ENCODE assay signal across 11 cellular contexts in genomic region chr2:54073796-54074195, GRCh38. TPM values are rescaled to one million over a fixed set of nuclear protein-coding genes. Genes with fewer than 3 reads are reported as not detected.
DNase-seq lines count a peak whose midpoint lies in the region; ATAC-seq and TF ChIP-seq lines count a peak whose summit lies in the region.
"Had no signal": no experiment of that assay in that cellular context is flagged by ENCODE, and none has a peak within 500 bp of the region (broad histone marks: within the 10 kb centered on the region; RNA-seq: fewer than 3 reads in every experiment).

No MANE protein-coding gene starts in this region.

- H3K4me1 Mint-ChIP-seq in MCF 10A (ENCODE audit: insufficient read depth, unreplicated experiment) (no peaks in the 10 kb centered on the region), T-helper 17 cell (no peaks in the 10 kb centered on the region)
- H3K4me1 Mint-ChIP-seq in activated CD4-positive, alpha-beta memory T cell treated with anti-CD3 and anti-CD28 coated beads, Interleukin-2, amount 10 ng/mL, durations not matched to agents 7 days and 5 days: peaks cover 28% of the 10 kb centered on the region

- intact Hi-C loops in MCF 10A (cut with micrococcal nuclease): no loop called here
- intact Hi-C loops in breast epithelium (cut with DNase I; ENCODE audit: low total_unique reads): no loop called here

- H3K4me3 Mint-ChIP-seq in MCF 10A (ENCODE audit: unreplicated experiment) (no peak overlapping the region), T-helper 17 cell (no peak overlapping the region)
- H3K4me3 Mint-ChIP-seq in activated CD4-positive, alpha-beta memory T cell treated with anti-CD3 and anti-CD28 coated beads, Interleukin-2, amount 10 ng/mL, durations not matched to agents 7 days and 5 days: no peak overlapping the region
- H3K4me3 Mint-ChIP-seq: activated T-cell treated with anti-CD3 and anti-CD28 coated beads, Interleukin-2, amount 50 U/mL, for 24 hours; natural killer cell; T-cell had no signal

- H3K27me3 Mint-ChIP-seq in MCF 10A (ENCODE audit: insufficient read depth, unreplicated experiment): no peaks in the 10 kb centered on the region
- H3K27me3 Mint-ChIP-seq in activated CD4-positive, alpha-beta memory T cell treated with anti-CD3 and anti-CD28 coated beads, Interleukin-2, amount 10 ng/mL, durations not matched to agents 7 days and 5 days: no peaks in the 10 kb centered on the region
- H3K27me3 Mint-ChIP-seq in T-helper 17 cell: no peaks in the 10 kb centered on the region
- H3K27me3 Mint-ChIP-seq: activated T-cell treated with anti-CD3 and anti-CD28 coated beads, Interleukin-2, amount 50 U/mL, for 24 hours; T-cell had no signal

- H3K9me3 ChIP-seq in breast epithelium (no peaks in the 10 kb centered on the region), T-helper 17 cell (ENCODE audit: control insufficient read depth, low read length, poor library complexity, severe bottlenecking) (no peaks in the 10 kb centered on the region)

- CTCF ChIA-PET in MCF 10A (lab: Yijun Ruan, JAX): interaction anchor here (0.6 kb wide), 1 partner anchor 1219 kb away, joined by 3 read pairs; no protein-coding TSS in a partner anchor
- CTCF ChIA-PET in activated CD4-positive, alpha-beta memory T cell treated with anti-CD3 and anti-CD28 coated beads, Interleukin-2, amount 10 ng/mL, durations not matched to agents 7 days and 5 days (lab: Charles Lee): no interaction called here

- TF ChIP-seq CTCF in MCF 10A (IDR thresholded peaks at IDR 0.05; ENCODE audit: unreplicated experiment): no peak
- TF ChIP-seq CTCF in breast epithelium (IDR thresholded peaks at IDR 0.05): no peak

- H3K27ac Mint-ChIP-seq in MCF 10A (ENCODE audit: low read depth, unreplicated experiment): peak overlapping the region; percentile 31
- peak overlapping the region; percentile 4 for H3K27ac Mint-ChIP-seq in activated CD4-positive, alpha-beta memory T cell treated with anti-CD3 and anti-CD28 coated beads, Interleukin-2, amount 10 ng/mL, durations not matched to agents 7 days and 5 days
- no peak overlapping the region for H3K27ac Mint-ChIP-seq in T-helper 17 cell
- H3K27ac Mint-ChIP-seq: activated T-cell treated with anti-CD3 and anti-CD28 coated beads, Interleukin-2, amount 50 U/mL, for 24 hours; natural killer cell; T-cell had no signal

- ATAC-seq in HG03066 (IDR thresholded peaks at IDR 0.05; ENCODE audit: low read depth, unreplicated experiment) (peak; percentile 67), T-helper 17 cell (no peak)
- ATAC-seq: natural killer cell had no signal

- no TSS peak for BruUV-seq in MCF 10A (replicated peaks; lab: Mats Ljungman, UMichigan)

- POLR2A ChIA-PET in MCF 10A (lab: Yijun Ruan, JAX): interaction anchor here (0.9 to 1.0 kb wide), 2 partner anchors 29 to 103 kb away, joined by 3 to 5 read pairs; partner anchors contain the start of gene PSME4
- POLR2A ChIA-PET in activated CD4-positive, alpha-beta memory T cell treated with anti-CD3 and anti-CD28 coated beads, Interleukin-2, amount 10 ng/mL, durations not matched to agents 7 days and 5 days (lab: Charles Lee): no interaction called here

- H3K36me3 Mint-ChIP-seq in MCF 10A (ENCODE audit: insufficient read depth, unreplicated experiment) (no peaks in the 10 kb centered on the region), T-helper 17 cell (ENCODE audit: low read depth) (no peaks in the 10 kb centered on the region)
- peaks cover 5% of the 10 kb centered on the region for H3K36me3 Mint-ChIP-seq in activated CD4-positive, alpha-beta memory T cell treated with anti-CD3 and anti-CD28 coated beads, Interleukin-2, amount 10 ng/mL, durations not matched to agents 7 days and 5 days (ENCODE audit: low read depth)
- H3K36me3 Mint-ChIP-seq: natural killer cell had no signal

- DNase-seq in MCF 10A (ENCODE audit: unreplicated experiment): peak; percentile 92
- DNase-seq in breast epithelium (ENCODE audit: low spot score in 2 of 2): no peak
- peak; percentile 32 for DNase-seq in activated CD4-positive, alpha-beta memory T cell treated with anti-CD3 and anti-CD28 coated beads, Interleukin-2, amount 10 ng/mL, durations not matched to agents 7 days and 5 days
- DNase-seq in renal cortical epithelial cell (ENCODE audit: low read depth): peak; percentile 91
- no peak for DNase-seq in mucosa of gallbladder (ENCODE audit: low spot score)
- no peak for DNase-seq in T-helper 17 cell
- DNase-seq in NCI-H146 treated with DMSO at 0.1 percent for 48 hours (lab: John Stamatoyannopoulos, UW; ENCODE audit: unreplicated experiment): no peak
- DNase-seq: activated T-cell treated with anti-CD3 and anti-CD28 coated beads, Interleukin-2, amount 50 U/mL, for 24 hours; natural killer cell; T-cell had no signal

- TF ChIP-seq POLR2A in breast epithelium (IDR thresholded peaks at IDR 0.05): no peak

- H3K4me3 ChIP-seq in breast epithelium: no peak overlapping the region

- no peaks in the 10 kb centered on the region for H3K36me3 ChIP-seq in breast epithelium

- H3K9me3 Mint-ChIP-seq in MCF 10A (ENCODE audit: unreplicated experiment): no peaks in the 10 kb centered on the region
- H3K9me3 Mint-ChIP-seq in activated CD4-positive, alpha-beta memory T cell treated with anti-CD3 and anti-CD28 coated beads, Interleukin-2, amount 10 ng/mL, durations not matched to agents 7 days and 5 days: no peaks in the 10 kb centered on the region
- H3K9me3 Mint-ChIP-seq: activated T-cell treated with anti-CD3 and anti-CD28 coated beads, Interleukin-2, amount 50 U/mL, for 24 hours; natural killer cell; T-cell had no signal

- no peak overlapping the region for H3K27ac ChIP-seq in breast epithelium

- H3K4me1 ChIP-seq in breast epithelium: no peaks in the 10 kb centered on the region

- H3K27me3 ChIP-seq in breast epithelium: no peaks in the 10 kb centered on the region

RNA-seq across cellular contexts. Expression of gene ACYP2, which starts 41.6 kb away (rescaled TPM):
- 14.3 and 17.8 TPM in 2 replicates for total RNA-seq in MCF 10A (2022)
- 10 to 100 TPM; 19.3 to 39.2 (median 27.8) TPM for total RNA-seq in breast epithelium
- 1 to 10 TPM; 8.6 to 10.0 TPM for total RNA-seq in activated CD4-positive, alpha-beta memory T cell treated with anti-CD3 and anti-CD28 coated beads, Interleukin-2, amount 10 ng/mL, durations not matched to agents 7 days and 5 days
- total RNA-seq in renal cortical epithelial cell: 5.0 and 13.6 TPM in 2 replicates
- total RNA-seq in mucosa of gallbladder: 28.7 TPM
- total RNA-seq in T-helper 17 cell: 10 to 100 TPM in 1 of 2 donors, 1 to 10 TPM in 1; 9.8 to 10.3 TPM

Comparison
In these comparisons a context has a peak if more than half of its experiments do, and no peak if none do; other contexts are left out.
1. DNase-seq: peak in MCF 10A (single experiment), activated CD4-positive, alpha-beta memory T cell treated with anti-CD3 and anti-CD28 coated beads, Interleukin-2, amount 10 ng/mL, durations not matched to agents 7 days and 5 days (single experiment) and renal cortical epithelial cell (single experiment); none in breast epithelium (0 of 2), mucosa of gallbladder (single experiment), T-helper 17 cell (0 of 3) and NCI-H146 treated with DMSO at 0.1 percent for 48 hours (single experiment).